ENCODE assay signal across 1 cellular context in genomic region chr12:80576641-80577418, GRCh38.
TF ChIP-seq lines count a peak whose summit lies in the region.

No MANE protein-coding gene starts in this region.

TF ChIP-seq in SK-N-SH treated with all-trans-retinoic acid at 6 μM for 48 hours, 23 proteins besides CTCF, POLR2A, EP300 and RAD21 (continued from another document):
- no peak for TF ChIP-seq PATZ1 (CRISPR knock-in tag; IDR thresholded peaks at IDR 0.05; ENCODE audit: borderline replicate concordance)
- TF ChIP-seq ZNF565 (CRISPR knock-in tag; conservative IDR thresholded peaks at IDR 0.05; ENCODE audit: low read depth): no peak
- TF ChIP-seq ZC3H10 (CRISPR knock-in tag; IDR thresholded peaks at IDR 0.05): no peak
- TF ChIP-seq ESRRG (CRISPR knock-in tag; IDR thresholded peaks at IDR 0.05): no peak
- no peak for TF ChIP-seq TCF4 (CRISPR knock-in tag; IDR thresholded peaks at IDR 0.05; ENCODE audit: borderline replicate concordance)
- no peak for TF ChIP-seq TSHZ2 (CRISPR knock-in tag; IDR thresholded peaks at IDR 0.05)
- TF ChIP-seq, protein P1, sequence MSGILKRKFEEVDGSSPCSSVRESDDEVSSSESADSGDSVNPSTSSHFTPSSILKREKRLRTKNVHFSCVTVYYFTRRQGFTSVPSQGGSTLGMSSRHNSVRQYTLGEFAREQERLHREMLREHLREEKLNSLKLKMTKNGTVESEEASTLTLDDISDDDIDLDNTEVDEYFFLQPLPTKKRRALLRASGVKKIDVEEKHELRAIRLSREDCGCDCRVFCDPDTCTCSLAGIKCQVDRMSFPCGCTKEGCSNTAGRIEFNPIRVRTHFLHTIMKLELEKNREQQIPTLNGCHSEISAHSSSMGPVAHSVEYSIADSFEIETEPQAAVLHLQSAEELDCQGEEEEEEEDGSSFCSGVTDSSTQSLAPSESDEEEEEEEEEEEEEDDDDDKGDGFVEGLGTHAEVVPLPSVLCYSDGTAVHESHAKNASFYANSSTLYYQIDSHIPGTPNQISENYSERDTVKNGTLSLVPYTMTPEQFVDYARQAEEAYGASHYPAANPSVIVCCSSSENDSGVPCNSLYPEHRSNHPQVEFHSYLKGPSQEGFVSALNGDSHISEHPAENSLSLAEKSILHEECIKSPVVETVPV (CRISPR knock-in tag; IDR thresholded peaks at IDR 0.05): no peak
- no peak for TF ChIP-seq ZNF8 (CRISPR knock-in tag; IDR thresholded peaks at IDR 0.05)
TF ChIP-seq in SK-N-SH treated with all-trans-retinoic acid at 6 μM for 48 hours: peak in this region for 0.
